12 cellular contexts compared by ENCODE assay signal in genomic region chr6:47437592-47437991, GRCh38. TPM values are rescaled to one million over a fixed set of nuclear protein-coding genes. Genes with fewer than 3 reads are reported as not detected.
DNase-seq lines count a peak whose midpoint lies in the region; ATAC-seq and TF ChIP-seq lines count a peak whose summit lies in the region.
"Had no signal": no experiment of that assay in that cellular context is flagged by ENCODE, and none has a peak within 500 bp of the region (broad histone marks: within the 10 kb centered on the region; RNA-seq: fewer than 3 reads in every experiment).

No MANE protein-coding gene starts in this region.

- ATAC-seq in GM19043 (IDR thresholded peaks at IDR 0.05; ENCODE audit: low read depth, unreplicated experiment) = peak; percentile 55
- ATAC-seq in HG02623 (IDR thresholded peaks at IDR 0.05; ENCODE audit: unreplicated experiment) = peak; percentile 75
- ATAC-seq in HG03558 (IDR thresholded peaks at IDR 0.05; ENCODE audit: extremely low read depth, unreplicated experiment) = peak; percentile 63
- peak; percentile 34 for ATAC-seq in sciatic nerve
- ATAC-seq in heart right ventricle = no peak

- no peak for TF ChIP-seq CTCF in heart right ventricle (IDR thresholded peaks at IDR 0.05)

- no peak overlapping the region for H3K4me3 ChIP-seq in heart right ventricle
- H3K4me3 ChIP-seq: breast epithelium, SJSA1, spleen had no signal

- H3K27me3 ChIP-seq in heart right ventricle = no peaks in the 10 kb centered on the region
- H3K27me3 ChIP-seq: breast epithelium, SJSA1, spleen had no signal

- intact Hi-C loops in sciatic nerve (cut with DNase I) = no loop called here
- intact Hi-C loops in heart right ventricle (cut with DNase I) = no loop called here

- DNase-seq in sciatic nerve (ENCODE audit: low spot score) (no peak), AG20443 (ENCODE audit: low spot score) (no peak), NCI-H128 (lab: John Stamatoyannopoulos, UW; ENCODE audit: unreplicated experiment) (no peak), heart right ventricle (no peak)
- DNase-seq: midbrain, NCI-H2107, spleen had no signal

- 52% methylated on average over 4 of the region's 4 CpGs for WGBS in heart right ventricle, 2 donors

- peaks cover 0 to 34% (median 19%) of the 10 kb centered on the region in 9 donors for H3K4me1 ChIP-seq in heart right ventricle
- H3K4me1 ChIP-seq: breast epithelium, SJSA1 had no signal

- peaks cover 0 to 3% (median 0%) of the 10 kb centered on the region in 11 donors for H3K9me3 ChIP-seq in heart right ventricle
- H3K9me3 ChIP-seq: breast epithelium, SJSA1 had no signal

- H3K27ac ChIP-seq in heart right ventricle = no peak overlapping the region
- H3K27ac ChIP-seq: breast epithelium, SJSA1, spleen had no signal

- no peaks in the 10 kb centered on the region for H3K36me3 ChIP-seq in heart right ventricle
- H3K36me3 ChIP-seq: breast epithelium, SJSA1, spleen had no signal

RNA-seq across cellular contexts. Expression of gene CD2AP, which starts 40.0 kb away (rescaled TPM):
- 27.5 TPM for total RNA-seq in sciatic nerve
- total RNA-seq in heart right ventricle = 10 to 100 TPM in 8 of 10 donors, 1 to 10 TPM in 2; 8.5 to 15.6 (median 10.8) TPM
- 10 to 100 TPM in 1 of 2 donors, 1 to 10 TPM in 1; 5.8 to 10.8 TPM for polyA plus RNA-seq in heart right ventricle

Comparison
In these comparisons a context has a peak if more than half of its experiments do, and no peak if none do; other contexts are left out.
1. ATAC-seq: peak in GM19043 (single experiment), HG02623 (single experiment), HG03558 (single experiment) and sciatic nerve (single experiment); none in heart right ventricle (0 of 8).